In genomic region chr2:175169191-175169590, GRCh38 we compare ENCODE assay signal across 9 cellular contexts. TPM values are rescaled to one million over a fixed set of nuclear protein-coding genes. Genes with fewer than 3 reads are reported as not detected.
A peak's percentile ranks its signal among the peaks of the same experiment; 100 is the strongest.
DNase-seq lines count a peak whose midpoint lies in the region; ATAC-seq, FAIRE-seq and TF ChIP-seq lines count a peak whose summit lies in the region.
"Had no signal": no experiment of that assay in that cellular context is flagged by ENCODE, and none has a peak within 500 bp of the region (broad histone marks: within the 10 kb centered on the region; RNA-seq: fewer than 3 reads in every experiment).

No MANE protein-coding gene starts in this region.

- H3K4ac ChIP-seq in H1 (replicated peaks; ENCODE audit: insufficient read length, low read depth, low read length) = no peak overlapping the region

- no peaks in the 10 kb centered on the region; the same call in 1 of the 2 replicates for H3K79me1 ChIP-seq in H1 (ENCODE audit: low read depth, low read length)

- H2BK20ac ChIP-seq in H1 (ENCODE audit: low read length) = no peak overlapping the region

- TF ChIP-seq EP300 in H1 (IDR thresholded peaks at IDR 0.05; ENCODE audit: borderline replicate concordance in 1 of 2, low read depth in 2 of 2, low read length in 2 of 2) (no peak), ovary (IDR thresholded peaks at IDR 0.05) (no peak)

- H3K18ac ChIP-seq in H1 (ENCODE audit: extremely low read depth, low read length) = no peak overlapping the region

- POLR2A ChIA-PET in H1 (lab: Charles Lee; ENCODE audit: partially characterized antibody) = interaction anchor here (1.1 to 1.3 kb wide), 3 partner anchors 7 to 11 kb away, joined by 3 to 6 read pairs (median 3); no protein-coding TSS in a partner anchor

- H3K4me1 ChIP-seq in H1 (replicated peaks in 1 of 4; ENCODE audit: control insufficient read depth in 3 of 4, insufficient read depth in 4 of 4, low read length in 3 of 4) = no peaks in the 10 kb centered on the region
- peaks cover 2% of the 10 kb centered on the region for H3K4me1 ChIP-seq in ovary (ENCODE audit: insufficient read depth)

- no peak overlapping the region for H2BK12ac ChIP-seq in H1 (ENCODE audit: low read depth, low read length)

- H4K20me1 ChIP-seq in H1 (replicated peaks in 1 of 2; ENCODE audit: control insufficient read depth in 1 of 2, insufficient read depth in 2 of 2, low read length in 2 of 2) = no peaks in the 10 kb centered on the region

- no peak overlapping the region for H3K23ac ChIP-seq in H1 (ENCODE audit: insufficient read length)

- intact Hi-C loops in ovary (cut with DNase I) = no loop called here

- DNase-seq in GM12865 (ENCODE audit: low read depth) (no peak), NCI-H69 (lab: John Stamatoyannopoulos, UW) (peak; percentile 3), H1 (ENCODE audit: low read depth in 1 of 2, low spot score in 2 of 2) (no peak), ovary (no peak)
- DNase-seq: anterior cingulate cortex had no signal

- CTCF ChIA-PET in H1 (lab: Charles Lee; ENCODE audit: partially characterized antibody) = no interaction called here

- H3K4me2 ChIP-seq in H1 (ENCODE audit: insufficient read depth in 1 of 2, low read depth in 2 of 2, low read length in 2 of 2) = peak overlapping the region; percentile 58 to 83

- WGBS in H1 (ENCODE audit: extremely low coverage in 1 of 2, insufficient coverage in 1 of 2, insufficient read length in 1 of 2, insufficient replicate concordance in 2 of 2, low coverage in 1 of 2, low lambda C conversion rate in 2 of 2, missing lambda C conversion rate in 1 of 2), 2 experiments = 52% methylated on average over 3 of the region's 3 CpGs; no CpG with 5 or more reads in 1 of the 2 experiments
- 48 to 56% (median 51%) methylated on average over 3 of the region's 3 CpGs for WGBS in ovary, 3 donors

- ATAC-seq in HG03196 (IDR thresholded peaks at IDR 0.05; ENCODE audit: unreplicated experiment) (no peak), GM21619 (IDR thresholded peaks at IDR 0.05; ENCODE audit: unreplicated experiment) (no peak), HG02884 (IDR thresholded peaks at IDR 0.05; ENCODE audit: unreplicated experiment) (no peak), GM21447 (IDR thresholded peaks at IDR 0.05; ENCODE audit: unreplicated experiment) (no peak)

- no peak overlapping the region for H2BK120ac ChIP-seq in H1 (replicated peaks; ENCODE audit: low read depth, low read length)

- no peak for FAIRE-seq in H1 (lab: Jason Lieb, UNC)

- TF ChIP-seq CTCF in GM12865 (IDR thresholded peaks at IDR 0.05; ENCODE audit: insufficient read depth, low read depth, low read length, missing control alignments) = no peak
- no peak for TF ChIP-seq CTCF in H1 (IDR thresholded peaks at IDR 0.05; ENCODE audit: control extremely low read depth in 1 of 3, insufficient read depth in 1 of 3, low read depth in 1 of 3, low read length in 3 of 3)
- no peak for TF ChIP-seq CTCF in ovary (IDR thresholded peaks at IDR 0.05)

- H3K9ac ChIP-seq in H1 (replicated peaks in 1 of 4; ENCODE audit: extremely low read depth in 1 of 4, low read depth in 3 of 4, low read length in 3 of 4) = no peak overlapping the region

- no peak for TF ChIP-seq POLR2A in H1 (IDR thresholded peaks at IDR 0.05; ENCODE audit: control extremely low read depth in 1 of 2, low read depth in 2 of 2, low read length in 2 of 2)
- no peak for TF ChIP-seq POLR2A in ovary (IDR thresholded peaks at IDR 0.05)

- no peak overlapping the region for H2AK5ac ChIP-seq in H1 (ENCODE audit: low read depth, low read length)

- no peak overlapping the region for H4K91ac ChIP-seq in H1 (replicated peaks; ENCODE audit: insufficient read length, low read length)

- no peaks in the 10 kb centered on the region for H3K27me3 ChIP-seq in H1 (replicated peaks in 1 of 4; ENCODE audit: control insufficient read depth in 3 of 4, extremely low read depth in 1 of 4, insufficient read depth in 3 of 4, low read length in 3 of 4)
- no peaks in the 10 kb centered on the region for H3K27me3 ChIP-seq in ovary

- H2AFZ ChIP-seq in H1 (ENCODE audit: low read length) = no peak overlapping the region

- no peak overlapping the region for H2BK15ac ChIP-seq in H1 (ENCODE audit: low read length)

- H3K27ac ChIP-seq in H1 (ENCODE audit: low read depth, low read length) = no peak overlapping the region
- H3K27ac ChIP-seq in ovary = no peak overlapping the region

- H3K56ac ChIP-seq in H1 (replicated peaks; ENCODE audit: insufficient read length, low read depth, low read length) = no peak overlapping the region

- no peak for TF ChIP-seq RAD21 in H1 (IDR thresholded peaks at IDR 0.05 in 1 of 2, conservative IDR thresholded peaks at IDR 0.05 in 1 of 2; ENCODE audit: low read depth in 2 of 2, low read length in 2 of 2)

- H3K79me2 ChIP-seq in H1 (ENCODE audit: control insufficient read depth in 1 of 2, insufficient read depth in 2 of 2, low read length in 2 of 2) = peaks cover 10 to 42% of the 10 kb centered on the region in 2 experiments

- H2BK5ac ChIP-seq in H1 (ENCODE audit: low read depth, low read length) = no peak overlapping the region

- no peak overlapping the region for H4K8ac ChIP-seq in H1 (ENCODE audit: extremely low read depth, insufficient read depth, low read length)

- H3K23me2 ChIP-seq in H1 (ENCODE audit: low read depth, low read length) = no peaks in the 10 kb centered on the region

- H4K5ac ChIP-seq in H1 (ENCODE audit: insufficient read length, low read depth, low read length) = no peak overlapping the region

- H3K9me3 ChIP-seq in H1 (ENCODE audit: insufficient read depth in 2 of 2, low read depth in 1 of 2, low read length in 1 of 2) = no peaks in the 10 kb centered on the region; a peak in 1 of 4 replicates
- H3K9me3 ChIP-seq in ovary = no peaks in the 10 kb centered on the region

- peak overlapping the region; percentile 86 for H3K4me3 ChIP-seq in GM12865 (ENCODE audit: low read depth, low read length)
- H3K4me3 ChIP-seq in H1 (ENCODE audit: extremely low read depth in 1 of 4, insufficient read depth in 2 of 4, low read depth in 3 of 4, low read length in 4 of 4) = peak overlapping the region in 3 of 4 experiments; percentile 82 to 91 (median 87); a peak in 4 of 8 replicates
- peak overlapping the region; percentile 72 for H3K4me3 ChIP-seq in ovary

- no peaks in the 10 kb centered on the region; a peak in 1 of 8 replicates for H3K36me3 ChIP-seq in H1 (ENCODE audit: control insufficient read depth in 2 of 4, insufficient read depth in 4 of 4, low read length in 3 of 4)
- H3K36me3 ChIP-seq in ovary = no peaks in the 10 kb centered on the region

- H3K14ac ChIP-seq in H1 (ENCODE audit: insufficient read length) = no peak overlapping the region

TF ChIP-seq in H1, 55 proteins besides CTCF, POLR2A, EP300 and RAD21 (continues in another document):
- TF ChIP-seq MAX (IDR thresholded peaks at IDR 0.05) (no peak), GABPA (IDR thresholded peaks at IDR 0.05; ENCODE audit: borderline replicate concordance, insufficient read depth, low read length) (no peak), CHD1 (IDR thresholded peaks at IDR 0.05; ENCODE audit: low read depth, low read length) (no peak), USF2 (IDR thresholded peaks at IDR 0.05; ENCODE audit: low read length) (no peak), BRCA1 (IDR thresholded peaks at IDR 0.05; ENCODE audit: low read depth, low read length) (no peak), NRF1 (IDR thresholded peaks at IDR 0.05; ENCODE audit: low read depth, low read length) (no peak), YY1 (IDR thresholded peaks at IDR 0.05; ENCODE audit: low read depth, low read length) (no peak), KDM1A (IDR thresholded peaks at IDR 0.05; ENCODE audit: borderline replicate concordance, low read length) (no peak), KDM4A (IDR thresholded peaks at IDR 0.05; ENCODE audit: low read depth, low read length, severe bottlenecking) (no peak)

RNA-seq across cellular contexts. Expression of gene ATF2, which starts 1.2 kb away (rescaled TPM):
- 43.1 and 46.5 TPM in 2 replicates for total RNA-seq in H1 (2021; fragmentation: NEBNext Ultra II Directional; extraction: Animal tissue kit (Norgen Biotek cat#: 25700))
- polyA plus RNA-seq in H1 (2011; rRNA removed) (17.5 and 31.2 TPM in 2 replicates), ovary (10 to 100 TPM; 21.4 to 30.5 TPM)
- polyA plus RNA-seq in H1 (2011; cell fraction: cytosol; rRNA removed) = 24.1 TPM
- 29.7 TPM for polyA plus RNA-seq in H1 (2011; cell fraction: nucleus; rRNA removed)
- polyA plus RNA-seq in H1 (2012, experiment 1 of 2) = 18.9 to 32.9 TPM (median 24.9 TPM) in 4 replicates
- polyA plus RNA-seq in H1 (2012, experiment 2 of 2) = 1.3 TPM
- polyA plus RNA-seq in H1 (2013, experiment 1 of 2) = 21.0 TPM
- polyA plus RNA-seq in H1 (2013, experiment 2 of 2) = 21.7 TPM
- polyA minus RNA-seq in H1 (2011; rRNA and poly(A)+ RNA removed) = 123 and 172 TPM in 2 replicates
- polyA minus RNA-seq in H1 (2011; cell fraction: cytosol; rRNA and poly(A)+ RNA removed) = 41.2 TPM
- polyA minus RNA-seq in H1 (2011; cell fraction: nucleus; rRNA and poly(A)+ RNA removed) = 149 TPM
- 10 to 100 TPM; 46.6 to 69.8 (median 60.5) TPM for total RNA-seq in ovary

RNA-seq across cellular contexts. Expression of gene ATP5MC3, which starts 12.3 kb away (rescaled TPM):
- 320 and 327 TPM in 2 replicates for total RNA-seq in H1 (2021; fragmentation: NEBNext Ultra II Directional; extraction: Animal tissue kit (Norgen Biotek cat#: 25700))
- 500 and 856 TPM in 2 replicates for polyA plus RNA-seq in H1 (2011; rRNA removed)
- polyA plus RNA-seq in H1 (2011; cell fraction: cytosol; rRNA removed) = 561 TPM
- polyA plus RNA-seq in H1 (2011; cell fraction: nucleus; rRNA removed) = 153 TPM
- polyA plus RNA-seq in H1 (2012, experiment 1 of 2) = 400 to 492 TPM (median 430 TPM) in 4 replicates
- 488 TPM for polyA plus RNA-seq in H1 (2012, experiment 2 of 2)
- 358 TPM for polyA plus RNA-seq in H1 (2013, experiment 1 of 2)
- 374 TPM for polyA plus RNA-seq in H1 (2013, experiment 2 of 2)
- 187 and 206 TPM in 2 replicates for polyA minus RNA-seq in H1 (2011; rRNA and poly(A)+ RNA removed)
- 113 TPM for polyA minus RNA-seq in H1 (2011; cell fraction: cytosol; rRNA and poly(A)+ RNA removed)
- polyA minus RNA-seq in H1 (2011; cell fraction: nucleus; rRNA and poly(A)+ RNA removed) = 89.8 TPM
- total RNA-seq in ovary = 100 to 1,000 TPM in 6 of 7 donors, 10 to 100 TPM in 1; 59.0 to 138 (median 112) TPM
- polyA plus RNA-seq in ovary = 100 to 1,000 TPM; 128 to 158 TPM
